Comparison of ENCODE assay signal across 1 cellular context in genomic region chr15:67030036-67030762, GRCh38.
TF ChIP-seq lines count a peak whose summit lies in the region.

No MANE protein-coding gene starts in this region.

TF ChIP-seq in HepG2, 621 proteins besides CTCF, POLR2A, EP300 and RAD21 (continued from another document and continues in another):
- TF ChIP-seq, protein P1, sequence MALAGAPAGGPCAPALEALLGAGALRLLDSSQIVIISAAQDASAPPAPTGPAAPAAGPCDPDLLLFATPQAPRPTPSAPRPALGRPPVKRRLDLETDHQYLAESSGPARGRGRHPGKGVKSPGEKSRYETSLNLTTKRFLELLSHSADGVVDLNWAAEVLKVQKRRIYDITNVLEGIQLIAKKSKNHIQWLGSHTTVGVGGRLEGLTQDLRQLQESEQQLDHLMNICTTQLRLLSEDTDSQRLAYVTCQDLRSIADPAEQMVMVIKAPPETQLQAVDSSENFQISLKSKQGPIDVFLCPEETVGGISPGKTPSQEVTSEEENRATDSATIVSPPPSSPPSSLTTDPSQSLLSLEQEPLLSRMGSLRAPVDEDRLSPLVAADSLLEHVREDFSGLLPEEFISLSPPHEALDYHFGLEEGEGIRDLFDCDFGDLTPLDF (CRISPR knock-in tag; IDR thresholded peaks at IDR 0.05): no peak
- TF ChIP-seq FOXO1 (CRISPR knock-in tag; IDR thresholded peaks at IDR 0.05) (peak; percentile 90), THAP11 (CRISPR knock-in tag; IDR thresholded peaks at IDR 0.05) (peak; percentile 54), KAT8 (CRISPR knock-in tag; IDR thresholded peaks at IDR 0.05) (peak; percentile 68; the same call in 1 of the 2 replicates), SP5 (CRISPR knock-in tag; IDR thresholded peaks at IDR 0.05; ENCODE audit: borderline replicate concordance, low read depth) (peak; percentile 100), CCDC6 (CRISPR knock-in tag; IDR thresholded peaks at IDR 0.05) (peak; percentile 21; the same call in 1 of the 2 replicates), ZFX (CRISPR knock-in tag; IDR thresholded peaks at IDR 0.05; ENCODE audit: low read depth) (peak; percentile 74), FOXP1 (IDR thresholded peaks at IDR 0.05) (no peak), FOXP1 (CRISPR knock-in tag; IDR thresholded peaks at IDR 0.05) (peak; percentile 90), ZNF335 (CRISPR knock-in tag; IDR thresholded peaks at IDR 0.05) (0 out of 2 replicates have a peak, but pooled peaks have one; percentile 25), SALL1 (CRISPR knock-in tag; IDR thresholded peaks at IDR 0.05) (peak; percentile 87), FOXK1 (CRISPR knock-in tag; IDR thresholded peaks at IDR 0.05; ENCODE audit: borderline replicate concordance, low read depth) (peak; percentile 85), USF2 (IDR thresholded peaks at IDR 0.05; ENCODE audit: low read depth, low read length) (no peak), USF2 (CRISPR knock-in tag; IDR thresholded peaks at IDR 0.05; ENCODE audit: borderline replicate concordance) (0 out of 2 replicates have a peak, but pooled peaks have one; percentile 25), BRCA1 (CRISPR knock-in tag; IDR thresholded peaks at IDR 0.05) (no peak), TBL1XR1 (IDR thresholded peaks at IDR 0.05; ENCODE audit: borderline replicate concordance, low read length, partially characterized antibody) (no peak), ZFP1 (CRISPR knock-in tag; IDR thresholded peaks at IDR 0.05) (peak; percentile 54; the same call in 1 of the 2 replicates), PAXIP1 (CRISPR knock-in tag; conservative IDR thresholded peaks at IDR 0.05) (peak; percentile 91), HBP1 (CRISPR knock-in tag; IDR thresholded peaks at IDR 0.05; ENCODE audit: low read depth) (0 out of 2 replicates have a peak, but pooled peaks have one; percentile 45), ETS1 (CRISPR knock-in tag; IDR thresholded peaks at IDR 0.05) (no peak), ZSCAN21 (CRISPR knock-in tag; IDR thresholded peaks at IDR 0.05; ENCODE audit: borderline replicate concordance) (0 out of 2 replicates have a peak, but pooled peaks have one; percentile 23), SOX5 (CRISPR knock-in tag; IDR thresholded peaks at IDR 0.05; ENCODE audit: borderline replicate concordance) (peak; percentile 83; the same call in 1 of the 2 replicates), ZFY (CRISPR knock-in tag; IDR thresholded peaks at IDR 0.05) (peak; percentile 63), SMC3 (IDR thresholded peaks at IDR 0.05; ENCODE audit: low read length) (peak; percentile 26; the same call in 1 of the 2 replicates), ZZZ3 (CRISPR knock-in tag; IDR thresholded peaks at IDR 0.05; ENCODE audit: borderline replicate concordance) (no peak), GABPA (IDR thresholded peaks at IDR 0.05; ENCODE audit: low read depth, low read length) (no peak), GABPA (CRISPR knock-in tag; IDR thresholded peaks at IDR 0.05; ENCODE audit: low read depth) (no peak; the same call in 1 of the 2 replicates), NCOA2 (CRISPR knock-in tag; IDR thresholded peaks at IDR 0.05) (peak; percentile 74), PPARG (CRISPR knock-in tag; conservative IDR thresholded peaks at IDR 0.05) (0 out of 2 replicates have a peak, but pooled peaks have one; percentile 34), ERF (CRISPR knock-in tag; IDR thresholded peaks at IDR 0.05) (peak; percentile 37; the same call in 1 of the 2 replicates)
- TF ChIP-seq, protein P2, sequence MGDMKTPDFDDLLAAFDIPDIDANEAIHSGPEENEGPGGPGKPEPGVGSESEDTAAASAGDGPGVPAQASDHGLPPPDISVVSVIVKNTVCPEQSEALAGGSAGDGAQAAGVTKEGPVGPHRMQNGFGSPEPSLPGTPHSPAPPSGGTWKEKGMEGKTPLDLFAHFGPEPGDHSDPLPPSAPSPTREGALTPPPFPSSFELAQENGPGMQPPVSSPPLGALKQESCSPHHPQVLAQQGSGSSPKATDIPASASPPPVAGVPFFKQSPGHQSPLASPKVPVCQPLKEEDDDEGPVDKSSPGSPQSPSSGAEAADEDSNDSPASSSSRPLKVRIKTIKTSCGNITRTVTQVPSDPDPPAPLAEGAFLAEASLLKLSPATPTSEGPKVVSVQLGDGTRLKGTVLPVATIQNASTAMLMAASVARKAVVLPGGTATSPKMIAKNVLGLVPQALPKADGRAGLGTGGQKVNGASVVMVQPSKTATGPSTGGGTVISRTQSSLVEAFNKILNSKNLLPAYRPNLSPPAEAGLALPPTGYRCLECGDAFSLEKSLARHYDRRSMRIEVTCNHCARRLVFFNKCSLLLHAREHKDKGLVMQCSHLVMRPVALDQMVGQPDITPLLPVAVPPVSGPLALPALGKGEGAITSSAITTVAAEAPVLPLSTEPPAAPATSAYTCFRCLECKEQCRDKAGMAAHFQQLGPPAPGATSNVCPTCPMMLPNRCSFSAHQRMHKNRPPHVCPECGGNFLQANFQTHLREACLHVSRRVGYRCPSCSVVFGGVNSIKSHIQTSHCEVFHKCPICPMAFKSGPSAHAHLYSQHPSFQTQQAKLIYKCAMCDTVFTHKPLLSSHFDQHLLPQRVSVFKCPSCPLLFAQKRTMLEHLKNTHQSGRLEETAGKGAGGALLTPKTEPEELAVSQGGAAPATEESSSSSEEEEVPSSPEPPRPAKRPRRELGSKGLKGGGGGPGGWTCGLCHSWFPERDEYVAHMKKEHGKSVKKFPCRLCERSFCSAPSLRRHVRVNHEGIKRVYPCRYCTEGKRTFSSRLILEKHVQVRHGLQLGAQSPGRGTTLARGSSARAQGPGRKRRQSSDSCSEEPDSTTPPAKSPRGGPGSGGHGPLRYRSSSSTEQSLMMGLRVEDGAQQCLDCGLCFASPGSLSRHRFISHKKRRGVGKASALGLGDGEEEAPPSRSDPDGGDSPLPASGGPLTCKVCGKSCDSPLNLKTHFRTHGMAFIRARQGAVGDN (CRISPR knock-in tag; IDR thresholded peaks at IDR 0.05): peak; percentile 46
- TF ChIP-seq, protein P3, sequence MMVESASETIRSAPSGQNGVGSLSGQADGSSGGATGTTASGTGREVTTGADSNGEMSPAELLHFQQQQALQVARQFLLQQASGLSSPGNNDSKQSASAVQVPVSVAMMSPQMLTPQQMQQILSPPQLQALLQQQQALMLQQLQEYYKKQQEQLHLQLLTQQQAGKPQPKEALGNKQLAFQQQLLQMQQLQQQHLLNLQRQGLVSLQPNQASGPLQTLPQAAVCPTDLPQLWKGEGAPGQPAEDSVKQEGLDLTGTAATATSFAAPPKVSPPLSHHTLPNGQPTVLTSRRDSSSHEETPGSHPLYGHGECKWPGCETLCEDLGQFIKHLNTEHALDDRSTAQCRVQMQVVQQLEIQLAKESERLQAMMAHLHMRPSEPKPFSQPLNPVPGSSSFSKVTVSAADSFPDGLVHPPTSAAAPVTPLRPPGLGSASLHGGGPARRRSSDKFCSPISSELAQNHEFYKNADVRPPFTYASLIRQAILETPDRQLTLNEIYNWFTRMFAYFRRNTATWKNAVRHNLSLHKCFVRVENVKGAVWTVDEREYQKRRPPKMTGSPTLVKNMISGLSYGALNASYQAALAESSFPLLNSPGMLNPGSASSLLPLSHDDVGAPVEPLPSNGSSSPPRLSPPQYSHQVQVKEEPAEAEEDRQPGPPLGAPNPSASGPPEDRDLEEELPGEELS (CRISPR knock-in tag; IDR thresholded peaks at IDR 0.05): peak; percentile 96
- TF ChIP-seq, protein P4, sequence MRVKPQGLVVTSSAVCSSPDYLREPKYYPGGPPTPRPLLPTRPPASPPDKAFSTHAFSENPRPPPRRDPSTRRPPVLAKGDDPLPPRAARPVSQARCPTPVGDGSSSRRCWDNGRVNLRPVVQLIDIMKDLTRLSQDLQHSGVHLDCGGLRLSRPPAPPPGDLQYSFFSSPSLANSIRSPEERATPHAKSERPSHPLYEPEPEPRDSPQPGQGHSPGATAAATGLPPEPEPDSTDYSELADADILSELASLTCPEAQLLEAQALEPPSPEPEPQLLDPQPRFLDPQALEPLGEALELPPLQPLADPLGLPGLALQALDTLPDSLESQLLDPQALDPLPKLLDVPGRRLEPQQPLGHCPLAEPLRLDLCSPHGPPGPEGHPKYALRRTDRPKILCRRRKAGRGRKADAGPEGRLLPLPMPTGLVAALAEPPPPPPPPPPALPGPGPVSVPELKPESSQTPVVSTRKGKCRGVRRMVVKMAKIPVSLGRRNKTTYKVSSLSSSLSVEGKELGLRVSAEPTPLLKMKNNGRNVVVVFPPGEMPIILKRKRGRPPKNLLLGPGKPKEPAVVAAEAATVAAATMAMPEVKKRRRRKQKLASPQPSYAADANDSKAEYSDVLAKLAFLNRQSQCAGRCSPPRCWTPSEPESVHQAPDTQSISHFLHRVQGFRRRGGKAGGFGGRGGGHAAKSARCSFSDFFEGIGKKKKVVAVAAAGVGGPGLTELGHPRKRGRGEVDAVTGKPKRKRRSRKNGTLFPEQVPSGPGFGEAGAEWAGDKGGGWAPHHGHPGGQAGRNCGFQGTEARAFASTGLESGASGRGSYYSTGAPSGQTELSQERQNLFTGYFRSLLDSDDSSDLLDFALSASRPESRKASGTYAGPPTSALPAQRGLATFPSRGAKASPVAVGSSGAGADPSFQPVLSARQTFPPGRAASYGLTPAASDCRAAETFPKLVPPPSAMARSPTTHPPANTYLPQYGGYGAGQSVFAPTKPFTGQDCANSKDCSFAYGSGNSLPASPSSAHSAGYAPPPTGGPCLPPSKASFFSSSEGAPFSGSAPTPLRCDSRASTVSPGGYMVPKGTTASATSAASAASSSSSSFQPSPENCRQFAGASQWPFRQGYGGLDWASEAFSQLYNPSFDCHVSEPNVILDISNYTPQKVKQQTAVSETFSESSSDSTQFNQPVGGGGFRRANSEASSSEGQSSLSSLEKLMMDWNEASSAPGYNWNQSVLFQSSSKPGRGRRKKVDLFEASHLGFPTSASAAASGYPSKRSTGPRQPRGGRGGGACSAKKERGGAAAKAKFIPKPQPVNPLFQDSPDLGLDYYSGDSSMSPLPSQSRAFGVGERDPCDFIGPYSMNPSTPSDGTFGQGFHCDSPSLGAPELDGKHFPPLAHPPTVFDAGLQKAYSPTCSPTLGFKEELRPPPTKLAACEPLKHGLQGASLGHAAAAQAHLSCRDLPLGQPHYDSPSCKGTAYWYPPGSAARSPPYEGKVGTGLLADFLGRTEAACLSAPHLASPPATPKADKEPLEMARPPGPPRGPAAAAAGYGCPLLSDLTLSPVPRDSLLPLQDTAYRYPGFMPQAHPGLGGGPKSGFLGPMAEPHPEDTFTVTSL (CRISPR knock-in tag; IDR thresholded peaks at IDR 0.05; ENCODE audit: borderline replicate concordance): 0 out of 2 replicates have a peak, but pooled peaks have one; percentile 41
